ENCODE assay signal across 21 cellular contexts in genomic region chr16:58741166-58741565, GRCh38.
"Had no signal": no experiment of that assay in that cellular context is flagged by ENCODE, and none has a peak within 500 bp of the region (broad histone marks: within the 10 kb centered on the region; RNA-seq: fewer than 3 reads in every experiment).

No MANE protein-coding gene starts in this region.

- H3K9me3 ChIP-seq: MG63, SK-N-SH had no signal

- DNase-seq: Karpas-422, KG1, MG63, NCI-H1092, NCI-H1105 treated with DMSO at 0.1 percent for 48 hours, NCI-H1417 treated with DMSO at 0.1 percent for 48 hours, NCI-H146, NCI-H1694 treated with DMSO at 0.1 percent for 48 hours, NCI-H1930, NCI-H2081, NCI-H2107, NCI-H2227 treated with DMSO at 0.1 percent for 48 hours, NCI-H524, NCI-H526 treated with DMSO at 0.1 percent for 48 hours, NCI-H774, Right ventricle myocardium superior, RPMI8226, SK-N-SH had no signal

- H3K9ac ChIP-seq: SK-N-SH had no signal

- H3K4me2 ChIP-seq: SK-N-SH had no signal

- H3K27ac ChIP-seq: HL-60 had no signal

- FAIRE-seq: HTR-8/SVneo, RCC 7860 had no signal

- H3K4me3 ChIP-seq: MG63 had no signal

- H3K36me3 ChIP-seq: MG63 had no signal
